ENCODE assay signal across 11 cellular contexts in the genomic region with DNA sequence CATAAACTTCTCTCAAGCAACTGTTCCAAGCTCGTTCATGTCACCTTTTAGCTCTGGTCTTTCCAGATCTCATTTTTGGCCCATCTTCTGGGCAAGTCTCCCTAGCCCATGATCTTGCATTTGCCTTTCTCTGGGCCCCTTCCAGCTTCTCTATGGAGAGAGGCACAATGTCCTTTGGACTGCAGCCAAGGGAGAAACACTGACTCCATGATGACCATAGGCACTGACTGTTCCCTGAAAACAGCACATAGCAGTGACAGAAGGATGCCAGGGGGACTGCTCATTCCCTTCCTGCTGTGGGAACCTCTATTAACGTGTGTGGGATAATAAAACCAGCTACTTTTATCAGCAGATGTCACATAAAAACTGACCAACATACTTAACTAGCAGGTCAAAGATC.
A peak's percentile ranks its signal among the peaks of the same experiment; 100 is the strongest.
DNase-seq lines count a peak whose midpoint lies in the region; ATAC-seq, FAIRE-seq and TF ChIP-seq lines count a peak whose summit lies in the region.
"Had no signal": no experiment of that assay in that cellular context is flagged by ENCODE, and none has a peak within 500 bp of the region (broad histone marks: within the 10 kb centered on the region; RNA-seq: fewer than 3 reads in every experiment).

No MANE protein-coding gene starts in this region.

- WGBS in prostate gland = 2% methylated on average over 2 of the region's 2 CpGs

- no peak for ATAC-seq in HG02610 (IDR thresholded peaks at IDR 0.05; ENCODE audit: unreplicated experiment)

- no peaks in the 10 kb centered on the region for H3K36me3 ChIP-seq in prostate gland

- TF ChIP-seq CTCF in fibroblast of the aortic adventitia (IDR thresholded peaks at IDR 0.05; ENCODE audit: insufficient read depth, low read length) (no peak), prostate gland (IDR thresholded peaks at IDR 0.05) (no peak)

- peaks cover 4% of the 10 kb centered on the region for H3K4me1 ChIP-seq in prostate gland (replicated peaks)

- H3K4me3 ChIP-seq in fibroblast of the aortic adventitia (ENCODE audit: low read depth, low read length) (no peak overlapping the region), prostate gland (no peak overlapping the region)

- peak overlapping the region; percentile 76 to 83 for H3K27ac ChIP-seq in prostate gland

- H3K9me3 ChIP-seq in prostate gland = no peaks in the 10 kb centered on the region

- TF ChIP-seq POLR2A in prostate gland (IDR thresholded peaks at IDR 0.05) = no peak

- H3K27me3 ChIP-seq in prostate gland (replicated peaks; ENCODE audit: insufficient read depth) = no peaks in the 10 kb centered on the region

- intact Hi-C loops in prostate gland (cut with DNase I) = no loop called here

- peak; percentile 87 for FAIRE-seq in RCC 7860 (lab: Jason Lieb, UNC)

- peak; percentile 45 for DNase-seq in COR-L47 (lab: John Stamatoyannopoulos, UW)
- DNase-seq in RCC 7860 (ENCODE audit: low spot score) = peak; percentile 80
- peak; percentile 85 for DNase-seq in fibroblast of the aortic adventitia (ENCODE audit: low read depth)
- peak; percentile 98 for DNase-seq in prostate gland (ENCODE audit: low spot score)
- no peak for DNase-seq in NOMO-1 treated with DMSO at 0.1 percent for 48 hours (lab: John Stamatoyannopoulos, UW; ENCODE audit: unreplicated experiment)
- no peak for DNase-seq in NCI-H1092 (lab: John Stamatoyannopoulos, UW)
- DNase-seq in GOT3 (lab: John Stamatoyannopoulos, UW) = no peak
- DNase-seq: activated T-cell treated with anti-CD3 and anti-CD28 coated beads for 4 hours; NCI-H524 treated with DMSO at 0.1 percent for 48 hours; stimulated activated CD4-positive, alpha-beta T cell treated with anti-CD3 and anti-CD28 coated beads, Interleukin-4, amount 100 ng/mL, for 4 hours had no signal

Comparison
In these comparisons a context has a peak if more than half of its experiments do, and no peak if none do; other contexts are left out.
1. DNase-seq: peak in COR-L47 (single experiment), RCC 7860 (single experiment), fibroblast of the aortic adventitia (single experiment) and prostate gland (single experiment); none in NOMO-1 treated with DMSO at 0.1 percent for 48 hours (single experiment), NCI-H1092 (single experiment) and GOT3 (single experiment).